Comparison of ENCODE assay signal across 1 cellular context in genomic region chr20:38258545-38259223, GRCh38.
TF ChIP-seq lines count a peak whose summit lies in the region.

No MANE protein-coding gene starts in this region.

TF ChIP-seq in HEK293, 187 proteins besides CTCF, POLR2A, EP300 and RAD21 (continued from another document):
- no peak for TF ChIP-seq ZBTB11 (tag by site-specific recombination; conservative IDR thresholded peaks at IDR 0.05; ENCODE audit: low read depth)
